Comparison of ENCODE assay signal across 19 cellular contexts in the genomic region with DNA sequence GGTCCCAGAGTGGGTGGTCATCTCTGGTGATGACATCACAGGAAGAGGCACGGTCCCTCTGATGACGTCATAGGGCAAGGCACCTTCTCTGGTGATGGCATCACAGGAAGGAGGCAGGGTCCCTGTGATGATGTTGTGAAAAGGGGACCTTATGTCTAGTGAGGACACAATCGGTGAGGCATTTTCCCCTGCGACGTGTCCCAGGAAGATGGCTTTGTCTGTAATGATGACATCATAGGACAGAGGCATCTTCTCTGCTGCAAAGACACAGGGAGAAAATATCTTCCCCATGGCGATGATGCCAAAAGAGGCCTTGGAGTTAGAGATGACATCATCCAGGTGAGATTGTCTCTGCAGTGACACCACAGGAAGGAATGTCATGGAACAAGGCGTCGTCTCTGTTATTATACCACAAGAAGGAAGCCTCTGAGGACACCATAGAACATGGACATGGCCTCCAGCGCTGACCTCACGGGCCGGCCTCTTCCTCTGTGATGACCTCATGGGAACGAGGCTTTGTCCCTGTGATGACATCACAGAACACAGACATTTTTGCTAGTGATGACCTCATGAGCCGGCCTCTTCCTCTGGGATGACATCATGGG. TPM values are rescaled to one million over a fixed set of nuclear protein-coding genes. Genes with fewer than 3 reads are reported as not detected.
A peak's percentile ranks its signal among the peaks of the same experiment; 100 is the strongest.
DNase-seq lines count a peak whose midpoint lies in the region; TF ChIP-seq lines count a peak whose summit lies in the region.
"Had no signal": no experiment of that assay in that cellular context is flagged by ENCODE, and none has a peak within 500 bp of the region (broad histone marks: within the 10 kb centered on the region; RNA-seq: fewer than 3 reads in every experiment).

No MANE protein-coding gene starts in this region.

- H3K4me2 ChIP-seq in neural progenitor cell, result no peak overlapping the region

- H3K27ac ChIP-seq in HEK293 (ENCODE audit: extremely low read depth, low read depth, low read length) (no peak overlapping the region), neural progenitor cell (no peak overlapping the region), stomach (no peak overlapping the region)
- H3K27ac ChIP-seq: 22Rv1 had no signal

- TF ChIP-seq POLR2A in stomach (IDR thresholded peaks at IDR 0.05), result no peak

- H3K4me3 Mint-ChIP-seq in neural progenitor cell, result peak overlapping the region; percentile 12

- no peaks in the 10 kb centered on the region for H3K79me2 ChIP-seq in neural progenitor cell (ENCODE audit: low read depth)

- intact Hi-C loops in stomach (cut with DNase I; ENCODE audit: low total_unique reads), result no loop called here

- peak; percentile 82 for DNase-seq in DMS53 (lab: John Stamatoyannopoulos, UW)
- no peak for DNase-seq in DMS53 treated with DMSO at 0.1 percent for 48 hours (lab: John Stamatoyannopoulos, UW; ENCODE audit: unreplicated experiment)
- DNase-seq in ecto neural progenitor cell (ENCODE audit: low spot score), result peak; percentile 37
- DNase-seq in neural progenitor cell (ENCODE audit: low spot score), result no peak
- DNase-seq in NCI-H2196 treated with DMSO at 0.1 percent for 48 hours (lab: John Stamatoyannopoulos, UW; ENCODE audit: unreplicated experiment), result no peak
- no peak for DNase-seq in Kasumi-1 (lab: John Stamatoyannopoulos, UW)
- DNase-seq in stomach, result no peak
- DNase-seq: C1 segment of cervical spinal cord, KG1, NCI-H1092, NCI-H1694, NCI-H748 treated with DMSO at 0.1 percent for 48 hours, PC-3 had no signal

- POLR2A ChIA-PET in HEK293 (lab: Yijun Ruan, JAX), result no interaction called here

- peaks cover 5% of the 10 kb centered on the region for H3K27me3 ChIP-seq in neural progenitor cell
- H3K27me3 ChIP-seq in stomach, result peaks cover 21 to 85% (median 30%) of the 10 kb centered on the region in 3 donors

- peaks cover 2% of the 10 kb centered on the region for H3K9me3 Mint-ChIP-seq in neural progenitor cell

- H4K20me1 ChIP-seq in neural progenitor cell (ENCODE audit: low read depth), result peaks cover under 1% of the 10 kb centered on the region

- no peak for TF ChIP-seq CTCF in HEK293 (tag by site-specific recombination; IDR thresholded peaks at IDR 0.05)
- TF ChIP-seq CTCF in neural progenitor cell (IDR thresholded peaks at IDR 0.05), result no peak
- TF ChIP-seq CTCF in stomach (IDR thresholded peaks at IDR 0.05), result no peak

- H3K9ac ChIP-seq in neural progenitor cell, result no peak overlapping the region

- H3K9me3 ChIP-seq in HEK293 (ENCODE audit: control insufficient read depth, insufficient read depth, low read depth, low read length) (no peaks in the 10 kb centered on the region), neural progenitor cell (ENCODE audit: low read depth) (no peaks in the 10 kb centered on the region), stomach (no peaks in the 10 kb centered on the region)

- H3K4me3 ChIP-seq in HEK293 (ENCODE audit: low read depth, low read length) (no peak overlapping the region), neural progenitor cell (no peak overlapping the region), stomach (no peak overlapping the region)

- peaks cover 20% of the 10 kb centered on the region for H3F3A ChIP-seq in neural progenitor cell (ENCODE audit: low read depth)

- H3K36me3 ChIP-seq in HEK293 (ENCODE audit: control insufficient read depth in 2 of 2, insufficient read depth in 1 of 2, low read length in 2 of 2), result no peaks in the 10 kb centered on the region
- H3K36me3 ChIP-seq in neural progenitor cell, result no peaks in the 10 kb centered on the region
- H3K36me3 ChIP-seq in stomach, result no peaks in the 10 kb centered on the region

- H2AFZ ChIP-seq in neural progenitor cell (replicated peaks), result no peak overlapping the region

- H3K4me1 Mint-ChIP-seq in neural progenitor cell, result no peaks in the 10 kb centered on the region

- H3K27ac Mint-ChIP-seq in neural progenitor cell, result no peak overlapping the region

- H3K4me1 ChIP-seq in HEK293 (ENCODE audit: control insufficient read depth, insufficient read depth, low read length) (no peaks in the 10 kb centered on the region), neural progenitor cell (no peaks in the 10 kb centered on the region), stomach (peaks cover 0 to 6% (median 0%) of the 10 kb centered on the region in 4 donors)

- CTCF ChIA-PET in HEK293 (lab: Yijun Ruan, JAX), result interaction anchor here (1.0 kb wide), 1 partner anchor 14 kb away, joined by 3 read pairs; no protein-coding TSS in a partner anchor

- no peak for TF ChIP-seq EP300 in stomach (IDR thresholded peaks at IDR 0.05)

- peaks cover 11% of the 10 kb centered on the region for H3K27me3 Mint-ChIP-seq in neural progenitor cell (ENCODE audit: insufficient read depth, low read depth)

- WGBS in stomach, 5 donors, result 81 to 90% (median 88%) methylated on average over 11 to 13 of the region's 13 CpGs

- H3K36me3 Mint-ChIP-seq in neural progenitor cell, result peaks cover 4% of the 10 kb centered on the region

TF ChIP-seq in HEK293, 187 proteins besides CTCF, POLR2A, EP300 and RAD21 (continues in another document):
- TF ChIP-seq ZNF704 (tag by site-specific recombination; IDR thresholded peaks at IDR 0.05), result no peak
- TF ChIP-seq ZNF629 (tag by site-specific recombination; IDR thresholded peaks at IDR 0.05), result peak; percentile 94
- no peak for TF ChIP-seq ZNF654 (tag by site-specific recombination; IDR thresholded peaks at IDR 0.05; ENCODE audit: low read depth)
- TF ChIP-seq ZNF266 (tag by site-specific recombination; IDR thresholded peaks at IDR 0.05; ENCODE audit: low read depth), result no peak
- TF ChIP-seq ZNF184 (tag by site-specific recombination; IDR thresholded peaks at IDR 0.05), result no peak
- no peak for TF ChIP-seq ZFP37 (tag by site-specific recombination; IDR thresholded peaks at IDR 0.05)
- no peak for TF ChIP-seq ZNF747 (tag by site-specific recombination; IDR thresholded peaks at IDR 0.05)
- no peak for TF ChIP-seq ZNF548 (tag by site-specific recombination; IDR thresholded peaks at IDR 0.05)
- no peak for TF ChIP-seq ZNF792 (tag by site-specific recombination; IDR thresholded peaks at IDR 0.05)
- TF ChIP-seq, protein P1, sequence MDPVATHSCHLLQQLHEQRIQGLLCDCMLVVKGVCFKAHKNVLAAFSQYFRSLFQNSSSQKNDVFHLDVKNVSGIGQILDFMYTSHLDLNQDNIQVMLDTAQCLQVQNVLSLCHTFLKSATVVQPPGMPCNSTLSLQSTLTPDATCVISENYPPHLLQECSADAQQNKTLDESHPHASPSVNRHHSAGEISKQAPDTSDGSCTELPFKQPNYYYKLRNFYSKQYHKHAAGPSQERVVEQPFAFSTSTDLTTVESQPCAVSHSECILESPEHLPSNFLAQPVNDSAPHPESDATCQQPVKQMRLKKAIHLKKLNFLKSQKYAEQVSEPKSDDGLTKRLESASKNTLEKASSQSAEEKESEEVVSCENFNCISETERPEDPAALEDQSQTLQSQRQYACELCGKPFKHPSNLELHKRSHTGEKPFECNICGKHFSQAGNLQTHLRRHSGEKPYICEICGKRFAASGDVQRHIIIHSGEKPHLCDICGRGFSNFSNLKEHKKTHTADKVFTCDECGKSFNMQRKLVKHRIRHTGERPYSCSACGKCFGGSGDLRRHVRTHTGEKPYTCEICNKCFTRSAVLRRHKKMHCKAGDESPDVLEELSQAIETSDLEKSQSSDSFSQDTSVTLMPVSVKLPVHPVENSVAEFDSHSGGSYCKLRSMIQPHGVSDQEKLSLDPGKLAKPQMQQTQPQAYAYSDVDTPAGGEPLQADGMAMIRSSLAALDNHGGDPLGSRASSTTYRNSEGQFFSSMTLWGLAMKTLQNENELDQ (tag by site-specific recombination; IDR thresholded peaks at IDR 0.05; ENCODE audit: low read depth), result no peak
- no peak for TF ChIP-seq ZNF561 (tag by site-specific recombination; IDR thresholded peaks at IDR 0.05; ENCODE audit: borderline replicate concordance)
- TF ChIP-seq ZNF521 (tag by site-specific recombination; IDR thresholded peaks at IDR 0.05), result no peak
- TF ChIP-seq ZNF335 (tag by site-specific recombination; conservative IDR thresholded peaks at IDR 0.05), result peak; percentile 80
- TF ChIP-seq ZNF132 (tag by site-specific recombination; IDR thresholded peaks at IDR 0.05; ENCODE audit: borderline replicate concordance), result no peak
- no peak for TF ChIP-seq ZXDB (tag by site-specific recombination; IDR thresholded peaks at IDR 0.05)
- TF ChIP-seq WT1 (tag by site-specific recombination; IDR thresholded peaks at IDR 0.05), result no peak
- peak; percentile 93 for TF ChIP-seq ZBTB21 (tag by site-specific recombination; IDR thresholded peaks at IDR 0.05)

RNA-seq across cellular contexts. Expression of gene SHISA7, which starts 10.6 kb away (rescaled TPM):
- total RNA-seq in neural progenitor cell (ENCODE audit: low replicate concordance) (0.09 and 0.21 TPM in 2 replicates), stomach (not detected)
- polyA plus RNA-seq in stomach, result not detected
- total RNA-seq: G401, HT1080, MCF 10A, PC-3, SK-MEL-5 had no signal

RNA-seq across cellular contexts. Expression of gene UBE2S, which starts 24.9 kb away (rescaled TPM):
- 118 and 159 TPM in 2 replicates for total RNA-seq in neural progenitor cell (ENCODE audit: low replicate concordance)
- total RNA-seq in stomach, result 10 to 100 TPM in 3 of 5 donors, 1 to 10 TPM in 2; 8.0 to 43.3 (median 20.2) TPM
- polyA plus RNA-seq in stomach, result 10 to 100 TPM; 11.6 to 13.1 (median 13.1) TPM

RNA-seq across cellular contexts. Expression of gene ISOC2, which starts 29.0 kb away (rescaled TPM):
- total RNA-seq in neural progenitor cell (ENCODE audit: low replicate concordance) (14.8 and 34.4 TPM in 2 replicates), stomach (100 to 1,000 TPM in 1 of 5 donors, 10 to 100 TPM in 4; 19.8 to 348 (median 63.6) TPM)
- polyA plus RNA-seq in stomach, result 10 to 100 TPM; 76.7 to 80.5 (median 79.6) TPM

RNA-seq across cellular contexts. Expression of gene C19orf85, which starts 32.1 kb away (rescaled TPM):
- not detected in 2 replicates for total RNA-seq in neural progenitor cell (ENCODE audit: low replicate concordance)
- not detected for total RNA-seq in stomach
- polyA plus RNA-seq in stomach, result under 1 TPM in 1 of 3 donors, not detected in 2; 0.23 TPM
- total RNA-seq: G401, HT1080, PC-3, SK-MEL-5 had no signal

RNA-seq across cellular contexts. Expression of gene ZNF628, which starts 44.0 kb away (rescaled TPM):
- total RNA-seq in neural progenitor cell (ENCODE audit: low replicate concordance) (5.0 TPM in 1 of 2 replicates, not detected in the other), stomach (10 to 100 TPM in 1 of 5 donors, 1 to 10 TPM in 3, under 1 TPM in 1; 0.58 to 16.1 (median 5.7) TPM)
- 1 to 10 TPM; 2.0 to 7.2 (median 4.3) TPM for polyA plus RNA-seq in stomach

Comparison
In these comparisons a context has a peak if more than half of its experiments do, and no peak if none do; other contexts are left out.
1. DNase-seq: peak in DMS53 (single experiment) and ecto neural progenitor cell (single experiment); none in DMS53 treated with DMSO at 0.1 percent for 48 hours (single experiment), neural progenitor cell (single experiment), NCI-H2196 treated with DMSO at 0.1 percent for 48 hours (single experiment), Kasumi-1 (0 of 2) and stomach (single experiment).